In the genomic region with DNA sequence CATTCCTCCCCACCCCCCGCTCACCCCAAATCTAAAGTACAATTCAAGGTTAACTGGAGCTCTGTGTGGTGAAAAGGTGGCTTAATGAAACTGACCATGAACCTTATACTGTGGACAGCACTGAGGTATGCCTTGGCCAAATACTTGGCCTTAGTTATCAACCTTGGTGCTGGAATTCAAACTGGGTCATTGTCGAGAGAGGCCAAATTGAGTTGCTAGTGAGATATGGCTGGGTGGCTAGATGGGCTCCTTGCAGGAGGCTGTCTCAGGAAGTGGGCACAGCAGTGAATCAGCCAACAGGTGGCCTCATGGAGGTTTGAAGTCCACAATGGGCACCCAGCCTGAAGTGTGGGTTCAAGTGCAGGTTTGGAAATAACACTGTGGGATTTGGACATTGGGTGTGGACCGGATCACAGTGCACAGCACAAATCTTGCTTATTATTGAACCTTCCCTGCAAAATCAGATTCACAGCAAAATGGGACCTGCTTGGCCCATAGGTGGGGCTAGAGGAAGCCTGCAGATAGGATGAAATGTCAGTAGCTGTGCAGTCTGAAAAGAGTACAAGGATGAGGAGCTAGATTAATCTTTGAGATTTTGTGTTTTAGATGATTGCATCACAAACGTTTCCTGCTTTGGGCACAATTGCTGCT, we compare ENCODE assay signal across 1 cellular context.
TF ChIP-seq lines count a peak whose summit lies in the region.

No MANE protein-coding gene starts in this region.

TF ChIP-seq in GM12878, 131 proteins besides CTCF, POLR2A, EP300 and RAD21:
- TF ChIP-seq MAX (IDR thresholded peaks at IDR 0.05; ENCODE audit: low read depth, low read length) (no peak), ZNF592 (IDR thresholded peaks at IDR 0.05) (no peak), FOXM1 (IDR thresholded peaks at IDR 0.05; ENCODE audit: low read depth, low read length) (no peak), MYB (IDR thresholded peaks at IDR 0.05; ENCODE audit: borderline replicate concordance, low read depth, low read length) (no peak), ZZZ3 (IDR thresholded peaks at IDR 0.05; ENCODE audit: control insufficient read depth, insufficient read length, low read depth) (no peak), HDGF (IDR thresholded peaks at IDR 0.05) (no peak), RAD51 (IDR thresholded peaks at IDR 0.05) (no peak), SMC3 (IDR thresholded peaks at IDR 0.05; ENCODE audit: borderline replicate concordance, low read length) (no peak), BCL3 (IDR thresholded peaks at IDR 0.05; ENCODE audit: borderline replicate concordance, insufficient read depth, low read depth, low read length, poor library complexity, severe bottlenecking) (no peak), CEBPZ (IDR thresholded peaks at IDR 0.05; ENCODE audit: low read depth, low read length) (no peak)
